Comparison of ENCODE assay signal across 29 cellular contexts in genomic region chr1:21836729-21837128, GRCh38. TPM values are rescaled to one million over a fixed set of nuclear protein-coding genes. Genes with fewer than 3 reads are reported as not detected.
"Had no signal": no experiment of that assay in that cellular context is flagged by ENCODE, and none has a peak within 500 bp of the region (broad histone marks: within the 10 kb centered on the region; RNA-seq: fewer than 3 reads in every experiment).

No MANE protein-coding gene starts in this region.

- ATAC-seq: activated CD4-positive, CD25-positive, alpha-beta regulatory T cell treated with anti-CD3 and anti-CD28 coated beads, Interleukin-2, amount 50 U/mL, for 24 hours; activated CD8-positive, alpha-beta T cell treated with anti-CD3 and anti-CD28 coated beads for 36 hours; activated T-cell treated with anti-CD3 and anti-CD28 coated beads, Interleukin-2, amount 50 U/mL, for 4 hours; activated T-helper 17 cell treated with anti-CD3 and anti-CD28 coated beads, Interleukin-2, amount 50 U/mL, for 72 hours; esophagus mucosa; T-helper 17 cell had no signal

- H3K4me3 ChIP-seq: coronary artery, dorsolateral prefrontal cortex had no signal

- H3K27ac ChIP-seq: brain microvascular endothelial cell, coronary artery, dorsolateral prefrontal cortex, WERI-Rb-1 had no signal

- H3K27me3 ChIP-seq: brain microvascular endothelial cell, dorsolateral prefrontal cortex had no signal

- DNase-seq: activated B cell treated with CpG ODN at 0.5 μM for 24 hours; activated CD4-positive, alpha-beta T cell treated with anti-CD3 and anti-CD28 coated beads for 48 hours; activated CD4-positive, alpha-beta T cell treated with anti-CD3 and anti-CD28 coated beads, Interleukin-2, amount 50 U/mL, for 1 hour; activated CD4-positive, alpha-beta T cell treated with anti-CD3 and anti-CD28 coated beads, Interleukin-2, amount 50 U/mL, for 48 hours; activated CD8-positive, alpha-beta memory T cell treated with anti-CD3 and anti-CD28 coated beads for 24 hours; activated CD8-positive, alpha-beta T cell treated with anti-CD3 and anti-CD28 coated beads for 36 hours; activated effector memory CD4-positive, alpha-beta T cell treated with Interleukin-2 at 50 U/mL for 16 hours; activated gamma-delta T cell treated with Interleukin-2 at 50 U/mL for 16 hours; activated naive CD4-positive, alpha-beta T cell treated with anti-CD3 and anti-CD28 coated beads, Interleukin-2, amount 50 U/mL, for 16 hours; activated naive CD4-positive, alpha-beta T cell treated with Interleukin-2 at 50 U/mL for 16 hours; activated T-cell treated with anti-CD3 and anti-CD28 coated beads, Interleukin-2, amount 50 U/mL, for 4 hours; amniotic stem cell; brain microvascular endothelial cell; effector memory CD4-positive, alpha-beta T cell; endodermal cell; foreskin fibroblast; SW 1271; T-helper 1 cell; T-helper 17 cell; T1000; WERI-Rb-1 had no signal

RNA-seq across cellular contexts. Expression of gene LDLRAD2, which starts 24.7 kb away (rescaled TPM):
- total RNA-seq: activated T-helper 17 cell treated with anti-CD3 and anti-CD28 coated beads, Interleukin-2, amount 50 U/mL, for 72 hours; bronchial epithelial cell; cerebellum; frontal cortex; T-helper 17 cell had no signal
